13 cellular contexts compared by ENCODE assay signal in the genomic region with DNA sequence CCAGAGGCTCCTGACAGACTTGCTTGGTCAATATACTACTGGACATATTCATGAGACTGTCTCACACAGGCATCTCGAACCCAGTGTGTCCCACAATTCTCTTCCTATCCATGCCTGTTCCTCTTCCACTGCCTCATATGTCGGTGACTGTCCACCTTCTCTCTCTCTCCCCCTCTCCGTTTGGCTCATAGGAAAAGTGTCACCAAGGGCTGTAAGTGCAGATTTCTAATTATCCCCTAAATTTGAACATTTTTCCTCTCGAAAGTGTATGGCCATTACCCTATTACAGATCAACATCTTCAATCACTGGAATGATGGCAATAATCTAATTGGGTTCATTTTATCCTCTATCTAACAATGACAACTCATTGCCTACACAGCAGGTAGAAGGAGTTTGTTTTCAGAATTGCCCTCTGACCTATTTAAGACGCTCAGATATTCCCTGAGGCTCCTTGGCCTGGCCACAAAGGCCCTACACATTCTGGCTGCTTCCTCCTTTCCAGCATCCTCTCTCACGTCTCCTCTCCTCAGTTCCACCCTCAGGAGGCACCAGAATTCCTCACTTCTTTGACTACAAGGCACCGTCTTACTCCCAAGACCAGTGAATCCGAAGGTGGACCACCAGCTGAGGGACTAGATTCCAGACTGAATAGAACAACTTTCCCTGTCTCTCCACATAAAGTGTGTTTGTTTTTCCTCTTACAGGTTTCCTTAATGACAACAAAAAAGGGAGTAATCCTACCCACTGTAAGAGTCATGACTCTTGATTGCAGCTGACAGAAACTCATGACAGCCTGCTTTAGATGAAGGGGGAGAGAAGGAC. TPM values are rescaled to one million over a fixed set of nuclear protein-coding genes. Genes with fewer than 3 reads are reported as not detected.
DNase-seq lines count a peak whose midpoint lies in the region; ATAC-seq and TF ChIP-seq lines count a peak whose summit lies in the region.
"Had no signal": no experiment of that assay in that cellular context is flagged by ENCODE, and none has a peak within 500 bp of the region (broad histone marks: within the 10 kb centered on the region; RNA-seq: fewer than 3 reads in every experiment).

No MANE protein-coding gene starts in this region.

- no peak overlapping the region for H3K4me3 Mint-ChIP-seq in activated CD4-positive, alpha-beta T cell treated with anti-CD3 and anti-CD28 coated beads, Interleukin-2, amount 10 ng/mL, durations not matched to agents 24 days and 14 days
- no peak overlapping the region for H3K4me3 Mint-ChIP-seq in stimulated activated effector memory CD8-positive, alpha-beta T cell treated with anti-CD3 and anti-CD28 coated beads, Interleukin-12 subunit alpha, Interleukin-12 subunit beta, amount 100 ng/mL, for 72 hours

- no peak for TF ChIP-seq CTCF in fibroblast of lung (conservative IDR thresholded peaks at IDR 0.05 in 1 of 2, IDR thresholded peaks at IDR 0.05 in 1 of 2; ENCODE audit: low read depth in 1 of 2, low read length in 2 of 2)
- no peak for TF ChIP-seq CTCF in lower leg skin (IDR thresholded peaks at IDR 0.05)

- no peak for DNase-seq in activated CD4-positive, alpha-beta T cell treated with anti-CD3 and anti-CD28 coated beads, Interleukin-2, amount 10 ng/mL, durations not matched to agents 24 days and 14 days
- no peak for DNase-seq in activated CD4-positive, alpha-beta T cell treated with anti-CD3 and anti-CD28 coated beads, Interleukin-2, amount 50 U/mL, for 1 hour
- DNase-seq in SK-MEL-5 (ENCODE audit: low read depth, low spot score) (peak; percentile 92), fibroblast of lung (ENCODE audit: low read depth in 2 of 2) (no peak), lower leg skin (ENCODE audit: low spot score in 2 of 2) (no peak)
- no peak for DNase-seq in stimulated activated effector memory CD8-positive, alpha-beta T cell treated with anti-CD3 and anti-CD28 coated beads, Interleukin-12 subunit alpha, Interleukin-12 subunit beta, amount 100 ng/mL, for 72 hours (ENCODE audit: low spot score in 2 of 2)
- DNase-seq: 8988T, DMS79 treated with DMSO at 0.1 percent for 48 hours, sigmoid colon had no signal

- peaks cover 14% of the 10 kb centered on the region for H3K4me1 Mint-ChIP-seq in activated CD4-positive, alpha-beta T cell treated with anti-CD3 and anti-CD28 coated beads, Interleukin-2, amount 10 ng/mL, durations not matched to agents 24 days and 14 days
- peaks cover 33% of the 10 kb centered on the region for H3K4me1 Mint-ChIP-seq in stimulated activated effector memory CD8-positive, alpha-beta T cell treated with anti-CD3 and anti-CD28 coated beads, Interleukin-12 subunit alpha, Interleukin-12 subunit beta, amount 100 ng/mL, for 72 hours

- H3K27ac Mint-ChIP-seq in activated CD4-positive, alpha-beta T cell treated with anti-CD3 and anti-CD28 coated beads, Interleukin-2, amount 10 ng/mL, durations not matched to agents 24 days and 14 days: peak overlapping the region; percentile 8
- peak overlapping the region; percentile 36 for H3K27ac Mint-ChIP-seq in stimulated activated effector memory CD8-positive, alpha-beta T cell treated with anti-CD3 and anti-CD28 coated beads, Interleukin-12 subunit alpha, Interleukin-12 subunit beta, amount 100 ng/mL, for 72 hours

- H3K4me2 ChIP-seq in fibroblast of lung (ENCODE audit: extremely low read depth, insufficient read depth, low read length): peak overlapping the region; percentile 61
- H3K4me2 ChIP-seq: KMS-11 had no signal

- ATAC-seq in stimulated activated effector memory CD8-positive, alpha-beta T cell treated with anti-CD3 and anti-CD28 coated beads, Interleukin-12 subunit alpha, Interleukin-12 subunit beta, amount 100 ng/mL, for 72 hours: no peak
- ATAC-seq in GM19023 (IDR thresholded peaks at IDR 0.05; ENCODE audit: unreplicated experiment): no peak
- ATAC-seq in HG03565 (IDR thresholded peaks at IDR 0.05; ENCODE audit: unreplicated experiment): no peak

- no peaks in the 10 kb centered on the region for H4K20me1 ChIP-seq in fibroblast of lung (ENCODE audit: control insufficient read depth, extremely low read depth, insufficient read depth, low read length)

- in situ Hi-C loops in SK-MEL-5 (cut with HindIII; ENCODE audit: low pct_unique_long_range_greater_than_20kb, low sequenced_read_pairs): no loop called here

- H3K36me3 Mint-ChIP-seq in activated CD4-positive, alpha-beta T cell treated with anti-CD3 and anti-CD28 coated beads, Interleukin-2, amount 10 ng/mL, durations not matched to agents 24 days and 14 days (ENCODE audit: low read depth): peaks cover 48% of the 10 kb centered on the region
- peaks cover 73% of the 10 kb centered on the region for H3K36me3 Mint-ChIP-seq in stimulated activated effector memory CD8-positive, alpha-beta T cell treated with anti-CD3 and anti-CD28 coated beads, Interleukin-12 subunit alpha, Interleukin-12 subunit beta, amount 100 ng/mL, for 72 hours

- H3K4me1 ChIP-seq in fibroblast of lung (ENCODE audit: control insufficient read depth, extremely low read depth, insufficient read depth, low read length): peaks cover 15% of the 10 kb centered on the region
- H3K4me1 ChIP-seq: tibial artery had no signal

- H3K4me3 ChIP-seq in fibroblast of lung (replicated peaks in 1 of 4; ENCODE audit: control extremely low read depth in 1 of 4, insufficient read depth in 1 of 4, low read depth in 3 of 4, low read length in 4 of 4) (no peak overlapping the region), lower leg skin (ENCODE audit: low read depth, poor library complexity, severe bottlenecking) (no peak overlapping the region)
- H3K4me3 ChIP-seq: sigmoid colon, tibial artery had no signal

- no peak for TF ChIP-seq POLR2A in lower leg skin (IDR thresholded peaks at IDR 0.05)

- H3K9me3 Mint-ChIP-seq in activated CD4-positive, alpha-beta T cell treated with anti-CD3 and anti-CD28 coated beads, Interleukin-2, amount 10 ng/mL, durations not matched to agents 24 days and 14 days: no peaks in the 10 kb centered on the region
- H3K9me3 Mint-ChIP-seq in stimulated activated effector memory CD8-positive, alpha-beta T cell treated with anti-CD3 and anti-CD28 coated beads, Interleukin-12 subunit alpha, Interleukin-12 subunit beta, amount 100 ng/mL, for 72 hours: no peaks in the 10 kb centered on the region

- peak overlapping the region; percentile 74 for H3K27ac ChIP-seq in fibroblast of lung (ENCODE audit: insufficient read depth, low read length)
- H3K27ac ChIP-seq: KMS-11, sigmoid colon, tibial artery had no signal

- intact Hi-C loops in activated CD4-positive, alpha-beta T cell treated with anti-CD3 and anti-CD28 coated beads, Interleukin-2, amount 10 ng/mL, durations not matched to agents 24 days and 14 days (cut with micrococcal nuclease): no loop called here
- intact Hi-C loops in lower leg skin (cut with DNase I; ENCODE audit: low total_unique reads): no loop called here

- H2AFZ ChIP-seq in fibroblast of lung (ENCODE audit: low read length): no peak overlapping the region

- no peaks in the 10 kb centered on the region for H3K79me2 ChIP-seq in fibroblast of lung (ENCODE audit: control insufficient read depth, insufficient read depth, low read length)

- no peaks in the 10 kb centered on the region for H3K27me3 ChIP-seq in fibroblast of lung (ENCODE audit: control insufficient read depth, insufficient read depth, low read length)
- H3K27me3 ChIP-seq: sigmoid colon, tibial artery had no signal

- no peak overlapping the region for H3K9ac ChIP-seq in fibroblast of lung (ENCODE audit: insufficient read depth, low read length)
- H3K9ac ChIP-seq: KMS-11 had no signal

- H3K36me3 ChIP-seq in fibroblast of lung (ENCODE audit: control insufficient read depth, insufficient read depth, low read length): peaks cover 8% of the 10 kb centered on the region

- no peaks in the 10 kb centered on the region for H3K27me3 Mint-ChIP-seq in activated CD4-positive, alpha-beta T cell treated with anti-CD3 and anti-CD28 coated beads, Interleukin-2, amount 10 ng/mL, durations not matched to agents 24 days and 14 days

- no peaks in the 10 kb centered on the region for H3K9me3 ChIP-seq in fibroblast of lung (ENCODE audit: control insufficient read depth, insufficient read depth, low read depth, low read length)
- H3K9me3 ChIP-seq: sigmoid colon, tibial artery had no signal

- WGBS in lower leg skin, 2 donors: 74 to 77% methylated on average over 8 of the region's 8 CpGs

RNA-seq across cellular contexts. Expression of gene MUC20, which starts 22.2 kb away (rescaled TPM):
- 2.9 and 3.7 TPM in 2 replicates for total RNA-seq in activated CD4-positive, alpha-beta T cell treated with anti-CD3 and anti-CD28 coated beads, Interleukin-2, amount 10 ng/mL, durations not matched to agents 24 days and 14 days
- not detected in 2 replicates for total RNA-seq in SK-MEL-5 (2014; rRNA removed; shearing (Covaris generic))
- 0.11 and 0.44 TPM in 2 replicates for polyA plus RNA-seq in SK-MEL-5 (2015; cell fraction: cytosol; rRNA removed)
- 0.53 and 1.3 TPM in 2 replicates for polyA plus RNA-seq in SK-MEL-5 (2015; cell fraction: nucleus; rRNA removed)
- under 0.01 and 0.66 TPM in 2 replicates for total RNA-seq in fibroblast of lung
- 0.16 and 0.54 TPM in 2 replicates for polyA plus RNA-seq in fibroblast of lung
- 0.21 and 0.58 TPM in 2 replicates for polyA plus RNA-seq in fibroblast of lung (2012)
- polyA minus RNA-seq in fibroblast of lung (ENCODE audit: low replicate concordance): 1.8 TPM in 1 of 2 replicates, not detected in the other
- 10 to 100 TPM in 1 of 4 donors, 1 to 10 TPM in 3; 1.0 to 15.1 (median 5.5) TPM for total RNA-seq in lower leg skin
